8 cellular contexts compared by ENCODE assay signal in the genomic region with DNA sequence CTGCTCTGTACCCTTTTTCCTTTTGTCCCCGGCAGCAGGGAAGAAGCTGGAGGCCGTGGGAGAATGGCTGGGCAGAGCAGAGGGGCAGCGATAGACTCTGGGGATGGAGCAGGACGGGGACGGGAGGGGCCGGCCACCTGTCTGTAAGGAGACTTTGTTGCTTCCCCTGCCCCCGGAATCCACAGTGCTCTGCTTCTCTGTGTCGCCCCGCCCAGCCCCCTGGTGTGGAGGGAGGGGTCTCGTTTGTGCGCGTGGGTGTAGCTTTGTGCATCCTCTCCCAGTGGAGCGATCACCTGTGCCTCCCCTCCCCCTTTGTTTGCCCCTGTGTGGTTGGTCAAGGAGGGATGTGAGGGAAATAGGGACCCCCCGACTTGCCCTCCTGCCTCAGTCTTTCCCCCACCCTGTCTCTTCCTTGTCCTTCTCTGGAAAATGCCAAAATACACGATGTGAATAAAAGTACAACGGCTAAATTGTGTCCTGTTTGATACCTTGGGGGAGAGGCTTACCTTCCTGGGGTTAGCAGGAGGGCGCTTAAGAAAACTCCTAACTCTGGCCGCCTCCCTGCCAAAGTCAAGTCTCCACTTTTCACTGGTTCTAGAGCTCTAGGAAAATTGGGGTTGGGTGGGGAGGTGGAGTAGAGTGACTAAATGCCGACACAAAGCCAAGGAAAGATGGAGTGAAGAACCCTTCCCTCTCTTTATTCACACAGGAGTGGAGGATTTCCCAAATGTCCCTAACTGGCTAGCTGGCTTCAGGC. TPM values are rescaled to one million over a fixed set of nuclear protein-coding genes. Genes with fewer than 3 reads are reported as not detected.
DNase-seq lines count a peak whose midpoint lies in the region; ATAC-seq and TF ChIP-seq lines count a peak whose summit lies in the region.

No MANE protein-coding gene starts in this region.

- H3K27ac Mint-ChIP-seq in CD4-positive, CD25-positive, alpha-beta regulatory T cell, result peak overlapping the region; percentile 58 to 83 (median 71)
- H3K27ac Mint-ChIP-seq in effector memory CD8-positive, alpha-beta T cell, result peak overlapping the region in 1 of 2 donors; percentile 89

- H3K4me3 ChIP-seq in CD4-positive, CD25-positive, alpha-beta regulatory T cell (ENCODE audit: low read depth, low read length), result no peak overlapping the region
- H3K4me3 ChIP-seq in NB4 (ENCODE audit: low read depth, low read length) (peak overlapping the region; percentile 57), neutrophil (ENCODE audit: low read depth in 1 of 2, low read length in 1 of 2) (peak overlapping the region; percentile 92 to 98)

- TF ChIP-seq CTCF in NB4 (IDR thresholded peaks at IDR 0.05; ENCODE audit: low read depth, low read length) (no peak), neutrophil (IDR thresholded peaks at IDR 0.05) (no peak)

- peaks cover 3 to 43% (median 22%) of the 10 kb centered on the region in 4 donors for H3K4me1 Mint-ChIP-seq in CD4-positive, CD25-positive, alpha-beta regulatory T cell
- H3K4me1 Mint-ChIP-seq in effector memory CD8-positive, alpha-beta T cell (ENCODE audit: low read depth in 2 of 2), result peaks cover 29% of the 10 kb centered on the region in 2 donors

- H3K36me3 ChIP-seq in CD4-positive, CD25-positive, alpha-beta regulatory T cell (ENCODE audit: control insufficient read depth, insufficient read depth, low read length), result peaks cover 35% of the 10 kb centered on the region
- H3K36me3 ChIP-seq in neutrophil, result peaks cover 34% of the 10 kb centered on the region

- peaks cover 36% of the 10 kb centered on the region for H3K4me1 ChIP-seq in CD4-positive, CD25-positive, alpha-beta regulatory T cell (ENCODE audit: control insufficient read depth, insufficient read depth, low read length, poor library complexity, severe bottlenecking)
- H3K4me1 ChIP-seq in neutrophil (ENCODE audit: control insufficient read depth in 1 of 2, insufficient read depth in 1 of 2, low read depth in 1 of 2, low read length in 1 of 2), result peaks cover 43 to 44% of the 10 kb centered on the region in 2 experiments

- TF ChIP-seq POLR2A in NB4 (IDR thresholded peaks at IDR 0.05; ENCODE audit: extremely low read depth, insufficient read length), result no peak

- H3K4me3 Mint-ChIP-seq in CD4-positive, CD25-positive, alpha-beta regulatory T cell, result peak overlapping the region; percentile 91 to 97 (median 94)
- peak overlapping the region; percentile 85 to 87 for H3K4me3 Mint-ChIP-seq in effector memory CD8-positive, alpha-beta T cell

- no peak for DNase-seq in CD4-positive, CD25-positive, alpha-beta regulatory T cell
- DNase-seq in NB4 (ENCODE audit: low read depth), result no peak
- no peak for DNase-seq in effector memory CD8-positive, alpha-beta T cell
- no peak for DNase-seq in sciatic nerve (ENCODE audit: low spot score)
- DNase-seq in SW 1271 (lab: John Stamatoyannopoulos, UW), result no peak

- H3K27me3 Mint-ChIP-seq in CD4-positive, CD25-positive, alpha-beta regulatory T cell, result no peaks in the 10 kb centered on the region
- H3K27me3 Mint-ChIP-seq in effector memory CD8-positive, alpha-beta T cell, result no peaks in the 10 kb centered on the region

- no peak for ATAC-seq in CD4-positive, CD25-positive, alpha-beta regulatory T cell (ENCODE audit: low read depth in 2 of 2)
- ATAC-seq in effector memory CD8-positive, alpha-beta T cell (replicated peaks), result no peak
- ATAC-seq in GM19463 (IDR thresholded peaks at IDR 0.05; ENCODE audit: unreplicated experiment) (no peak), GM18498 (IDR thresholded peaks at IDR 0.05; ENCODE audit: unreplicated experiment) (no peak), sciatic nerve (no peak)

- no peaks in the 10 kb centered on the region for H3K27me3 ChIP-seq in CD4-positive, CD25-positive, alpha-beta regulatory T cell (ENCODE audit: control insufficient read depth, insufficient read depth, low read length)
- no peaks in the 10 kb centered on the region for H3K27me3 ChIP-seq in neutrophil

- intact Hi-C loops in sciatic nerve (cut with DNase I), result no loop called here

- no peaks in the 10 kb centered on the region for H3K9me3 Mint-ChIP-seq in CD4-positive, CD25-positive, alpha-beta regulatory T cell
- H3K9me3 Mint-ChIP-seq in effector memory CD8-positive, alpha-beta T cell, result no peaks in the 10 kb centered on the region

- H3K9me3 ChIP-seq in CD4-positive, CD25-positive, alpha-beta regulatory T cell (ENCODE audit: control insufficient read depth in 2 of 2, low read length in 2 of 2), result no peaks in the 10 kb centered on the region
- no peaks in the 10 kb centered on the region for H3K9me3 ChIP-seq in neutrophil

- H3K36me3 Mint-ChIP-seq in CD4-positive, CD25-positive, alpha-beta regulatory T cell, result peaks cover 24% of the 10 kb centered on the region
- peaks cover 36% of the 10 kb centered on the region for H3K36me3 Mint-ChIP-seq in effector memory CD8-positive, alpha-beta T cell (ENCODE audit: insufficient read depth)

- H3K27ac ChIP-seq in CD4-positive, CD25-positive, alpha-beta regulatory T cell (ENCODE audit: insufficient read depth, low read length, poor library complexity, severe bottlenecking), result peak overlapping the region; percentile 78
- peak overlapping the region; percentile 86 for H3K27ac ChIP-seq in neutrophil

RNA-seq across cellular contexts. Expression of gene TPI1, which starts 1.0 kb away (rescaled TPM):
- 153 TPM for total RNA-seq in CD4-positive, CD25-positive, alpha-beta regulatory T cell
- polyA plus RNA-seq in CD4-positive, CD25-positive, alpha-beta regulatory T cell, result 100 to 1,000 TPM; 493 to 633 (median 527) TPM
- total RNA-seq in sciatic nerve, result 233 TPM

RNA-seq across cellular contexts. Expression of gene SPSB2, which starts 6.8 kb away (rescaled TPM):
- total RNA-seq in CD4-positive, CD25-positive, alpha-beta regulatory T cell, result 8.2 TPM
- polyA plus RNA-seq in CD4-positive, CD25-positive, alpha-beta regulatory T cell, result 10 to 100 TPM in 3 of 4 donors, 1 to 10 TPM in 1; 8.0 to 19.2 (median 13.2) TPM
- total RNA-seq in sciatic nerve, result 12.3 TPM

RNA-seq across cellular contexts. Expression of gene USP5, which starts 14.4 kb away (rescaled TPM):
- 63.5 TPM for total RNA-seq in CD4-positive, CD25-positive, alpha-beta regulatory T cell
- 10 to 100 TPM; 44.4 to 57.0 (median 48.4) TPM for polyA plus RNA-seq in CD4-positive, CD25-positive, alpha-beta regulatory T cell
- 70.1 TPM for total RNA-seq in sciatic nerve

RNA-seq across cellular contexts. Expression of gene CDCA3, which starts 15.3 kb away (rescaled TPM):
- 1.9 TPM for total RNA-seq in CD4-positive, CD25-positive, alpha-beta regulatory T cell
- polyA plus RNA-seq in CD4-positive, CD25-positive, alpha-beta regulatory T cell, result 1 to 10 TPM; 1.7 to 4.0 (median 2.1) TPM
- total RNA-seq in sciatic nerve, result 0.71 TPM

RNA-seq across cellular contexts. Expression of gene GNB3, which starts 25.6 kb away (rescaled TPM):
- total RNA-seq in CD4-positive, CD25-positive, alpha-beta regulatory T cell, result not detected
- not detected for polyA plus RNA-seq in CD4-positive, CD25-positive, alpha-beta regulatory T cell
- 7.1 TPM for total RNA-seq in sciatic nerve
